Comparison of ENCODE assay signal across 1 cellular context in genomic region chr6:43782764-43783513, GRCh38.
TF ChIP-seq lines count a peak whose summit lies in the region.

No MANE protein-coding gene starts in this region.

TF ChIP-seq in K562, 482 proteins besides CTCF, POLR2A, EP300 and RAD21:
- TF ChIP-seq RUNX1 (IDR thresholded peaks at IDR 0.05; ENCODE audit: low read depth) (peak; percentile 14; the same call in 1 of the 2 replicates), FOXM1 (IDR thresholded peaks at IDR 0.05; ENCODE audit: low read depth) (no peak), FOXM1 (CRISPR knock-in tag; IDR thresholded peaks at IDR 0.05; ENCODE audit: low read depth) (no peak), RBM22 (IDR thresholded peaks at IDR 0.05; ENCODE audit: low read depth, low read length, poor library complexity, severe bottlenecking) (peak; percentile 42), THRB (CRISPR knock-in tag; conservative IDR thresholded peaks at IDR 0.05) (0 out of 2 replicates have a peak, but pooled peaks have one; percentile 47), POLR2B (IDR thresholded peaks at IDR 0.05; ENCODE audit: low read depth, partially characterized antibody) (peak; percentile 40), USF1 (CRISPR knock-in tag; IDR thresholded peaks at IDR 0.05) (0 out of 2 replicates have a peak, but pooled peaks have one; percentile 15), JUN (IDR thresholded peaks at IDR 0.05; ENCODE audit: borderline replicate concordance, low read depth, low read length) (no peak), JUN (CRISPR knock-in tag; IDR thresholded peaks at IDR 0.05; ENCODE audit: borderline replicate concordance) (0 out of 2 replicates have a peak, but pooled peaks have one; percentile 60), ZNF140 (CRISPR knock-in tag; IDR thresholded peaks at IDR 0.05) (no peak), POLR2H (tag; IDR thresholded peaks at IDR 0.05; ENCODE audit: low read depth) (peak; percentile 24; the same call in 1 of the 2 replicates), POLR2AphosphoS2 (IDR thresholded peaks at IDR 0.05; ENCODE audit: low read length) (0 out of 2 replicates have a peak, but pooled peaks have one; percentile 86), ZNF12 (CRISPR knock-in tag; IDR thresholded peaks at IDR 0.05) (no peak), MYC (IDR thresholded peaks at IDR 0.05; ENCODE audit: low read depth, low read length) (no peak), MYC (CRISPR knock-in tag; IDR thresholded peaks at IDR 0.05; ENCODE audit: borderline replicate concordance, low read depth) (0 out of 2 replicates have a peak, but pooled peaks have one; percentile 13), PML (IDR thresholded peaks at IDR 0.05; ENCODE audit: low read length) (0 out of 2 replicates have a peak, but pooled peaks have one; percentile 3), FOXP1 (CRISPR knock-in tag; IDR thresholded peaks at IDR 0.05) (peak; percentile 46; the same call in 1 of the 2 replicates), NEUROD1 (IDR thresholded peaks at IDR 0.05; ENCODE audit: borderline replicate concordance, low read depth, low read length, partially characterized antibody) (no peak), RBFOX2 (IDR thresholded peaks at IDR 0.05; ENCODE audit: low read depth, low read length) (peak; percentile 65), HNRNPL (IDR thresholded peaks at IDR 0.05; ENCODE audit: low read depth, low read length) (no peak), KAT8 (IDR thresholded peaks at IDR 0.05; ENCODE audit: low read depth) (no peak), MYBL2 (IDR thresholded peaks at IDR 0.05; ENCODE audit: low read depth) (no peak), MYBL2 (CRISPR knock-in tag; IDR thresholded peaks at IDR 0.05; ENCODE audit: borderline replicate concordance) (no peak), POLR2G (IDR thresholded peaks at IDR 0.05; ENCODE audit: low read depth, low read length) (peak; percentile 63)
